Comparison of ENCODE assay signal across 1 cellular context in the genomic region with DNA sequence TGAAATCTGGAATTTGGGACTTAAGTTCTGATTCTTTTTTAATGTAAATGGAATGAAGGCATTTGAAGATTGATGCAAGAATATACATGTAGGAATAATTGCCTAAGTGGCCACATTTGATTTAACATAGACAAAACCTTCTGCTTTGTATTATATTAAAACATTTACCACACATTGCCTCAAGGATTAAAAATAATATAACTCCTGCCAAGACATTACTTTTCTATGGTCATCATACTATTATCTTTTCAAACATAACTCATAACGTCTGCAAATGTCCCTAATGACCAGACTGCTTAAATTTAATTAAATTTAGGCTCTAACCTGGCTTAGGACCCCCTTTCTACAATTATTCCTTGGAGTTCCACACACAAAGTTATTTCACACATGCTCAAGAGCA.
TF ChIP-seq lines count a peak whose summit lies in the region.

No MANE protein-coding gene starts in this region.

TF ChIP-seq in H1, 55 proteins besides CTCF, POLR2A, EP300 and RAD21 (continued from another document):
- TF ChIP-seq RBBP5 (IDR thresholded peaks at IDR 0.05; ENCODE audit: borderline replicate concordance, low read depth, low read length) (no peak), CHD1 (IDR thresholded peaks at IDR 0.05; ENCODE audit: low read depth, low read length) (no peak), HDAC6 (IDR thresholded peaks at IDR 0.05; ENCODE audit: low read depth, low read length) (no peak), EZH2 (IDR thresholded peaks at IDR 0.05; ENCODE audit: low read depth, low read length, severe bottlenecking) (no peak), KDM4A (IDR thresholded peaks at IDR 0.05; ENCODE audit: low read depth, low read length, severe bottlenecking) (no peak), NANOG (IDR thresholded peaks at IDR 0.05; ENCODE audit: insufficient read depth, low read depth, low read length, poor library complexity, severe bottlenecking) (no peak), BCL11A (IDR thresholded peaks at IDR 0.05; ENCODE audit: low read depth in 2 of 2, low read length in 2 of 2) (no peak), CBX5 (IDR thresholded peaks at IDR 0.05; ENCODE audit: low read depth, low read length) (no peak)
